ENCODE assay signal across 9 cellular contexts in genomic region chr3:32817561-32818430, GRCh38. TPM values are rescaled to one million over a fixed set of nuclear protein-coding genes. Genes with fewer than 3 reads are reported as not detected.
DNase-seq lines count a peak whose midpoint lies in the region; ATAC-seq, FAIRE-seq and TF ChIP-seq lines count a peak whose summit lies in the region.
"Had no signal": no experiment of that assay in that cellular context is flagged by ENCODE, and none has a peak within 500 bp of the region (broad histone marks: within the 10 kb centered on the region; RNA-seq: fewer than 3 reads in every experiment).

Gene TRIM71, plus strand, starts transcription at chr3:32817997. Its CDS starts 84 bp downstream, at chr3:32818081.

- intact Hi-C loops in Panc1 (cut with micrococcal nuclease; ENCODE audit: unreplicated experiment): no loop called here

- FAIRE-seq in GM12892 (lab: Jason Lieb, UNC): no peak

- POLR2A ChIA-PET in Panc1 (lab: Charles Lee): no interaction called here

- H3K4me2 ChIP-seq in trophoblast cell (ENCODE audit: low read length): peak within 1 kb of the TSS; percentile 85

- H3K18ac ChIP-seq in trophoblast cell (ENCODE audit: low read length): peak within 1 kb of the TSS; percentile 96

- H3K27me3 ChIP-seq in Panc1 (ENCODE audit: control insufficient read depth, insufficient read depth, low read length): no peaks in the 10 kb centered on the region; the same call in none of the 2 replicates
- no peaks in the 10 kb centered on the region for H3K27me3 ChIP-seq in trophoblast cell (ENCODE audit: insufficient read depth, low read length)

- peak within 1 kb of the TSS; percentile 95 for H2BK120ac ChIP-seq in trophoblast cell (ENCODE audit: insufficient read depth, low read length, poor library complexity)

- no peak for TF ChIP-seq POLR2A in GM12892 (IDR thresholded peaks at IDR 0.05; ENCODE audit: low read depth, low read length)

- BruUV-seq in Panc1 (replicated peaks; lab: Mats Ljungman, UMichigan): no TSS peak

- CTCF ChIA-PET in Panc1 (lab: Charles Lee): no interaction called here

- H3K4ac ChIP-seq in trophoblast cell (ENCODE audit: low read depth, low read length): peak within 1 kb of the TSS; percentile 99

- H3K79me1 ChIP-seq in trophoblast cell (ENCODE audit: low read length): peaks cover 48% of the 10 kb centered on the region

- H3K36me3 ChIP-seq in Panc1 (ENCODE audit: control insufficient read depth, insufficient read depth, low read length) (no peaks in the 10 kb centered on the region), trophoblast cell (ENCODE audit: control insufficient read depth in 1 of 2, insufficient read depth in 2 of 2, low read length in 2 of 2) (peaks cover 4 to 13% of the 10 kb centered on the region in 2 experiments)

- H4K91ac ChIP-seq in trophoblast cell (ENCODE audit: low read depth, low read length): peak within 1 kb of the TSS; percentile 98

- peak within 1 kb of the TSS; percentile 96 for H4K8ac ChIP-seq in trophoblast cell (ENCODE audit: low read depth, low read length)

- no peaks in the 10 kb centered on the region for H3K9me3 ChIP-seq in Panc1 (ENCODE audit: control insufficient read depth, insufficient read depth, low read depth, low read length)
- no peaks in the 10 kb centered on the region for H3K9me3 ChIP-seq in trophoblast cell (ENCODE audit: insufficient read depth, low read depth, low read length)

- H3K79me2 ChIP-seq in trophoblast cell (ENCODE audit: control insufficient read depth, insufficient read depth, low read length, poor library complexity): peaks cover 52% of the 10 kb centered on the region

- H3K27ac ChIP-seq in Panc1 (ENCODE audit: low read length) (no peak within 1 kb of the TSS), trophoblast cell (ENCODE audit: low read depth, low read length) (peak within 1 kb of the TSS; percentile 91)
- H3K27ac ChIP-seq: C4-2B had no signal

- H3K4me1 ChIP-seq in Panc1 (ENCODE audit: control insufficient read depth, insufficient read depth, low read length) (no peaks in the 10 kb centered on the region), trophoblast cell (ENCODE audit: control insufficient read depth in 1 of 2, insufficient read depth in 2 of 2, low read length in 2 of 2) (peaks cover 12% of the 10 kb centered on the region in 2 experiments)

- peak; percentile 66 for ATAC-seq in Panc1

- TF ChIP-seq CTCF in Panc1 (IDR thresholded peaks at IDR 0.05): no peak
- TF ChIP-seq CTCF in epithelial cell of proximal tubule (conservative IDR thresholded peaks at IDR 0.05; ENCODE audit: low read depth, low read length): no peak

- H3K4me3 ChIP-seq in Panc1 (ENCODE audit: low read depth in 2 of 2, low read length in 2 of 2) (peak within 1 kb of the TSS; percentile 35 to 39), epithelial cell of proximal tubule (ENCODE audit: low read depth, low read length) (peak within 1 kb of the TSS; percentile 72), trophoblast cell (ENCODE audit: low read depth, low read length) (peak within 1 kb of the TSS; percentile 88)

- H2BK12ac ChIP-seq in trophoblast cell (ENCODE audit: low read length): peak within 1 kb of the TSS; percentile 63

- H3K14ac ChIP-seq in trophoblast cell (ENCODE audit: low read length): peak within 1 kb of the TSS; percentile 97

- peak within 1 kb of the TSS; percentile 83 for H3K23ac ChIP-seq in trophoblast cell (ENCODE audit: low read length)

- H2BK5ac ChIP-seq in trophoblast cell (ENCODE audit: low read depth, low read length, poor library complexity): peak within 1 kb of the TSS; percentile 100

- H4K12ac ChIP-seq in trophoblast cell (ENCODE audit: low read depth, low read length): peak within 1 kb of the TSS; percentile 96

- whole genome bisulfite sequencing in trophoblast cell (ENCODE audit: extremely low coverage, insufficient coverage, insufficient read length): no CpG with 5 or more reads among the region's 88 CpGs

- H2AK5ac ChIP-seq in trophoblast cell (ENCODE audit: low read length): peak within 1 kb of the TSS; percentile 85

- H3K9ac ChIP-seq in trophoblast cell (ENCODE audit: low read length): peak within 1 kb of the TSS; percentile 89

- DNase-seq in NCI-H1092 treated with DMSO at 0.1 percent for 48 hours (lab: John Stamatoyannopoulos, UW) (peak; percentile 10), NCI-H1092 (lab: John Stamatoyannopoulos, UW) (no peak), Panc1 (ENCODE audit: low read depth, low spot score) (no peak), epithelial cell of proximal tubule (ENCODE audit: low read depth) (no peak), trophoblast cell (peak; percentile 12 to 48), GM12892 (ENCODE audit: insufficient read length) (no peak), NCI-H446 treated with DMSO at 0.1 percent for 48 hours (lab: John Stamatoyannopoulos, UW) (no peak), activated gamma-delta T cell treated with Interleukin-2 at 50 U/mL for 16 hours (no peak)

- in situ Hi-C loops in Panc1 (cut with HindIII; ENCODE audit: low pct_unique_long_range_greater_than_20kb, low sequenced_read_pairs): no loop called here

- peak within 1 kb of the TSS; percentile 75 for H2AFZ ChIP-seq in trophoblast cell (ENCODE audit: insufficient read depth, low read length, poor library complexity)

RNA-seq across cellular contexts. Expression of gene TRIM71, which starts in this region (rescaled TPM):
- 0.18 TPM for total RNA-seq in Panc1 (2021; ENCODE audit: unreplicated experiment)
- not detected for polyA plus RNA-seq in Panc1 (2012; ENCODE audit: insufficient read length)
- 2.5 and 3.6 TPM in 2 replicates for total RNA-seq in epithelial cell of proximal tubule
- polyA plus RNA-seq in trophoblast cell (2013): 22.6 and 23.2 TPM in 2 replicates
- polyA plus RNA-seq in GM12892 (2012; ENCODE audit: missing spikeins): not detected

Comparison
In these comparisons a context has a peak if more than half of its experiments do, and no peak if none do; other contexts are left out.
1. DNase-seq: peak in NCI-H1092 treated with DMSO at 0.1 percent for 48 hours (single experiment) and trophoblast cell (2 of 2); none in NCI-H1092 (single experiment), Panc1 (single experiment), epithelial cell of proximal tubule (single experiment), GM12892 (single experiment), NCI-H446 treated with DMSO at 0.1 percent for 48 hours (single experiment) and activated gamma-delta T cell treated with Interleukin-2 at 50 U/mL for 16 hours (single experiment).
2. Peak in ATAC-seq and H3K4me3 ChIP-seq in Panc1; RNA of the gene not detected or under 1 TPM.
3. H3K4me3 ChIP-seq: peak in every context shown above with its lines; median percentile 88 in trophoblast cell; 72 in epithelial cell of proximal tubule; 37 in Panc1.